ENCODE assay signal across 11 cellular contexts in genomic region chr7:155066417-155066950, GRCh38. TPM values are rescaled to one million over a fixed set of nuclear protein-coding genes. Genes with fewer than 3 reads are reported as not detected.
A peak's percentile ranks its signal among the peaks of the same experiment; 100 is the strongest.
DNase-seq lines count a peak whose midpoint lies in the region; ATAC-seq and TF ChIP-seq lines count a peak whose summit lies in the region.
"Had no signal": no experiment of that assay in that cellular context is flagged by ENCODE, and none has a peak within 500 bp of the region (broad histone marks: within the 10 kb centered on the region; RNA-seq: fewer than 3 reads in every experiment).

No MANE protein-coding gene starts in this region.

- intact Hi-C loops in left lung (cut with DNase I) = no loop called here

- peak; percentile 58 for DNase-seq in DMS 273 treated with DMSO at 0.1 percent for 48 hours (lab: John Stamatoyannopoulos, UW)
- peak; percentile 92 for DNase-seq in NCI-H1092 (lab: John Stamatoyannopoulos, UW)
- peak; percentile 53 for DNase-seq in adipocyte (ENCODE audit: low read depth)
- no peak for DNase-seq in left lung
- no peak for DNase-seq in right atrium auricular region (ENCODE audit: low spot score)
- no peak for DNase-seq in mucosa of gallbladder (ENCODE audit: low spot score)
- DNase-seq in naive thymus-derived CD8-positive, alpha-beta T cell = no peak
- no peak for DNase-seq in effector CD8-positive, alpha-beta T cell (lab: John Stamatoyannopoulos, UW)

- H3K27ac ChIP-seq in left lung (no peak overlapping the region), right atrium auricular region (no peak overlapping the region)
- H3K27ac ChIP-seq: SJSA1 had no signal

- POLR2A ChIA-PET in naive thymus-derived CD8-positive, alpha-beta T cell (lab: Charles Lee) = no interaction called here

- H3K9me3 ChIP-seq in adipocyte (ENCODE audit: control insufficient read depth, low read length) (no peaks in the 10 kb centered on the region), left lung (no peaks in the 10 kb centered on the region), right atrium auricular region (no peaks in the 10 kb centered on the region)

- ATAC-seq in left lung = peak; percentile 21
- no peak for ATAC-seq in naive thymus-derived CD8-positive, alpha-beta T cell

- H3K27ac Mint-ChIP-seq in naive thymus-derived CD8-positive, alpha-beta T cell = no peak overlapping the region
- H3K27ac Mint-ChIP-seq: brain had no signal

- H3K9ac ChIP-seq in adipocyte (ENCODE audit: low read length) = no peak overlapping the region

- H3K4me1 ChIP-seq in adipocyte (ENCODE audit: control insufficient read depth, insufficient read depth, low read length) (no peaks in the 10 kb centered on the region), left lung (no peaks in the 10 kb centered on the region), right atrium auricular region (no peaks in the 10 kb centered on the region)
- H3K4me1 ChIP-seq: SJSA1 had no signal

- peaks cover 0 to 4% (median 0%) of the 10 kb centered on the region in 3 donors for H3K36me3 Mint-ChIP-seq in naive thymus-derived CD8-positive, alpha-beta T cell
- H3K36me3 Mint-ChIP-seq: brain had no signal

- H3K4me3 ChIP-seq in adipocyte (ENCODE audit: low read length) = no peak overlapping the region
- no peak overlapping the region for H3K4me3 ChIP-seq in left lung
- no peak overlapping the region for H3K4me3 ChIP-seq in right atrium auricular region
- H3K4me3 ChIP-seq: SJSA1 had no signal

- H3K4me1 Mint-ChIP-seq in naive thymus-derived CD8-positive, alpha-beta T cell = peaks cover 0 to 3% (median 0%) of the 10 kb centered on the region in 4 donors

- no peak overlapping the region for H3K4me3 Mint-ChIP-seq in naive thymus-derived CD8-positive, alpha-beta T cell
- H3K4me3 Mint-ChIP-seq: brain had no signal

- TF ChIP-seq CTCF in left lung (IDR thresholded peaks at IDR 0.05) = no peak
- no peak for TF ChIP-seq CTCF in right atrium auricular region (IDR thresholded peaks at IDR 0.05)

- peaks cover 12% of the 10 kb centered on the region for H3K27me3 ChIP-seq in adipocyte (replicated peaks; ENCODE audit: control insufficient read depth, insufficient read depth, low read length)
- H3K27me3 ChIP-seq in left lung = peaks cover 11 to 17% of the 10 kb centered on the region in 2 donors
- no peaks in the 10 kb centered on the region for H3K27me3 ChIP-seq in right atrium auricular region
- H3K27me3 ChIP-seq: SJSA1 had no signal

- H3K36me3 ChIP-seq in adipocyte (ENCODE audit: control insufficient read depth, insufficient read depth, low read length, severe bottlenecking) (no peaks in the 10 kb centered on the region), left lung (no peaks in the 10 kb centered on the region), right atrium auricular region (no peaks in the 10 kb centered on the region)
- H3K36me3 ChIP-seq: SJSA1 had no signal

- H3K27me3 Mint-ChIP-seq in naive thymus-derived CD8-positive, alpha-beta T cell = peaks cover 20 to 40% (median 32%) of the 10 kb centered on the region in 5 donors

- H3K9me3 Mint-ChIP-seq in naive thymus-derived CD8-positive, alpha-beta T cell = peaks cover 0 to 6% (median 0%) of the 10 kb centered on the region in 9 donors
- H3K9me3 Mint-ChIP-seq: brain had no signal

RNA-seq across cellular contexts. Expression of gene HTR5A, which starts 3.6 kb away (rescaled TPM):
- total RNA-seq in left lung (not detected), right atrium auricular region (not detected), mucosa of gallbladder (not detected)
- not detected for total RNA-seq in naive thymus-derived CD8-positive, alpha-beta T cell
- not detected for polyA plus RNA-seq in naive thymus-derived CD8-positive, alpha-beta T cell
- total RNA-seq: SJSA1, urinary bladder had no signal
- polyA plus RNA-seq: urinary bladder had no signal

Comparison
In these comparisons a context has a peak if more than half of its experiments do, and no peak if none do; other contexts are left out.
1. DNase-seq: peak in DMS 273 treated with DMSO at 0.1 percent for 48 hours (single experiment), NCI-H1092 (single experiment) and adipocyte (single experiment); none in left lung (0 of 2), right atrium auricular region (single experiment), mucosa of gallbladder (single experiment), naive thymus-derived CD8-positive, alpha-beta T cell (0 of 10) and effector CD8-positive, alpha-beta T cell (single experiment).